In the genomic region with DNA sequence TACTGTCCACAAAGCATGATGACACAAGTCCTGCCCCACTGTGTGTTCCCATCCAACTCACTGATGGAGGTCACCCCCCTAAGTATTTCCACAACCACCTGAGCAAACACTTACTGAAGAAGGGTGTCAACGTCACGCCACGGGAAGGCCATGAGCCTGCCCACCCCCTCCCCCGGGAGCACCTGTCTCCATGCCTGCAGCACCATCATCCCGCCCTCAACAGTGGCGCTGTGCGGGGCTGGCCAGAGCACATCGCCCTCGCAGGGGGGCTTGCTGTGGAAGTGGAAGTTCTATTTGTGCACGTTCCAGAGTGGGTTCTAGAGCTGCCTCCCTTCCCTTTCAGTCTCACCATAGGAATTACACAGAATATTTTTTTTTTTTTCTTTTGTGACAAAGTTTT, we compare ENCODE assay signal across 35 cellular contexts. TPM values are rescaled to one million over a fixed set of nuclear protein-coding genes. Genes with fewer than 3 reads are reported as not detected.
"Had no signal": no experiment of that assay in that cellular context is flagged by ENCODE, and none has a peak within 500 bp of the region (broad histone marks: within the 10 kb centered on the region; RNA-seq: fewer than 3 reads in every experiment).

No MANE protein-coding gene starts in this region.

- ATAC-seq: activated naive CD8-positive, alpha-beta T cell treated with anti-CD3 and anti-CD28 coated beads, Interleukin-2, amount 50 U/mL, for 24 hours; effector memory CD8-positive, alpha-beta T cell; gastrocnemius medialis; mucosa of descending colon; natural killer cell treated with Interleukin-12 subunit alpha and Interleukin-12 subunit beta and Interleukin-15 and Interleukin-18, amount 100 ng/mL, for 72 hours; stimulated activated effector memory CD8-positive, alpha-beta T cell treated with anti-CD3 and anti-CD28 coated beads, Interleukin-12 subunit alpha, Interleukin-12 subunit beta, amount 100 ng/mL, for 72 hours; stimulated activated naive CD8-positive, alpha-beta T cell treated with anti-CD3 and anti-CD28 coated beads, Interleukin-15, amount 100 ng/mL, for 72 hours had no signal

- FAIRE-seq: small intestine had no signal

- H3K27ac ChIP-seq: gastrocnemius medialis, left ventricle myocardium inferior, ovary, prostate gland, sigmoid colon, upper lobe of left lung, vagina had no signal

- H3K27me3 ChIP-seq: gastrocnemius medialis, ovary, sigmoid colon, upper lobe of left lung, vagina had no signal

- H3K9me3 ChIP-seq: gastrocnemius medialis, left ventricle myocardium inferior, mucosa of descending colon, ovary, prostate gland, sigmoid colon, upper lobe of left lung, vagina had no signal

- H3K4me1 ChIP-seq: prostate gland had no signal

- H3K4me3 ChIP-seq: gastrocnemius medialis, left ventricle myocardium inferior, lung, mucosa of descending colon, ovary, prostate gland, sigmoid colon, upper lobe of left lung, vagina had no signal

- DNase-seq: activated CD4-positive, alpha-beta memory T cell treated with anti-CD3 and anti-CD28 coated beads, Interleukin-2, amount 10 ng/mL, durations not matched to agents 7 days and 5 days; activated CD4-positive, alpha-beta T cell treated with anti-CD3 and anti-CD28 coated beads, Interleukin-2, amount 10 ng/mL, durations not matched to agents 24 days and 14 days; activated CD4-positive, CD25-positive, alpha-beta regulatory T cell treated with anti-CD3 and anti-CD28 coated beads, Interleukin-2, amount 50 U/mL, for 72 hours; activated CD8-positive, alpha-beta memory T cell treated with anti-CD3 and anti-CD28 coated beads, Interleukin-2, amount 50 U/mL, for 48 hours; activated gamma-delta T cell; activated naive CD4-positive, alpha-beta T cell treated with anti-CD3 and anti-CD28 coated beads, Interleukin-2, amount 10 ng/mL, durations not matched to agents 7 days and 5 days; activated naive CD8-positive, alpha-beta T cell treated with anti-CD3 and anti-CD28 coated beads, Interleukin-2, amount 50 U/mL, for 24 hours; activated T-cell treated with anti-CD3 and anti-CD28 coated beads, Interleukin-2, amount 50 U/mL, for 24 hours; amygdala; caudate nucleus; cortex of kidney; effector memory CD8-positive, alpha-beta T cell; erythroblast; gastrocnemius medialis; glutamatergic neuron; islet precursor cell; left ventricle myocardium inferior; mesendoderm; mucosa of descending colon; ovary; retina; sigmoid colon; small intestine; stimulated activated CD4-positive, alpha-beta T cell treated with anti-CD3 and anti-CD28 coated beads, Interleukin-4, amount 100 ng/mL, for 24 hours; stimulated activated naive CD8-positive, alpha-beta T cell treated with anti-CD3 and anti-CD28 coated beads, Interleukin-15, amount 100 ng/mL, for 72 hours; substantia nigra; T-helper 9 cell had no signal

- H3K36me3 ChIP-seq: ovary, prostate gland had no signal

RNA-seq across cellular contexts. Expression of gene DNAAF1, which starts 24.1 kb away (rescaled TPM):
- total RNA-seq: activated CD4-positive, alpha-beta memory T cell treated with anti-CD3 and anti-CD28 coated beads, Interleukin-2, amount 10 ng/mL, durations not matched to agents 7 days and 5 days; activated CD4-positive, alpha-beta T cell treated with anti-CD3 and anti-CD28 coated beads, Interleukin-2, amount 10 ng/mL, durations not matched to agents 24 days and 14 days; chondrocyte; gastrocnemius medialis; myocyte; natural killer cell treated with Interleukin-12 subunit alpha and Interleukin-12 subunit beta and Interleukin-15 and Interleukin-18, amount 100 ng/mL, for 72 hours; vagina had no signal
